In genomic region chr9:92140074-92140753, GRCh38 we compare ENCODE assay signal across 1 cellular context.
TF ChIP-seq lines count a peak whose summit lies in the region.

No MANE protein-coding gene starts in this region.

TF ChIP-seq in GM12878, 131 proteins besides CTCF, POLR2A, EP300 and RAD21 (continued from another document):
- TF ChIP-seq, protein P1, sequence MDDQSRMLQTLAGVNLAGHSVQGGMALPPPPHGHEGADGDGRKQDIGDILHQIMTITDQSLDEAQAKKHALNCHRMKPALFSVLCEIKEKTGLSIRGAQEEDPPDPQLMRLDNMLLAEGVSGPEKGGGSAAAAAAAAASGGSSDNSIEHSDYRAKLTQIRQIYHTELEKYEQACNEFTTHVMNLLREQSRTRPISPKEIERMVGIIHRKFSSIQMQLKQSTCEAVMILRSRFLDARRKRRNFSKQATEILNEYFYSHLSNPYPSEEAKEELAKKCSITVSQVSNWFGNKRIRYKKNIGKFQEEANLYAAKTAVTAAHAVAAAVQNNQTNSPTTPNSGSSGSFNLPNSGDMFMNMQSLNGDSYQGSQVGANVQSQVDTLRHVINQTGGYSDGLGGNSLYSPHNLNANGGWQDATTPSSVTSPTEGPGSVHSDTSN (IDR thresholded peaks at IDR 0.05; ENCODE audit: insufficient replicate concordance, low read depth, low read length), result peak; percentile 25
- TF ChIP-seq YY1 (IDR thresholded peaks at IDR 0.05; ENCODE audit: low read depth, low read length), result 0 out of 2 replicates have a peak, but pooled peaks have one; percentile 46
